20 cellular contexts compared by ENCODE assay signal in genomic region chr19:42487798-42488178, GRCh38. TPM values are rescaled to one million over a fixed set of nuclear protein-coding genes. Genes with fewer than 3 reads are reported as not detected.
DNase-seq lines count a peak whose midpoint lies in the region; ATAC-seq, FAIRE-seq and TF ChIP-seq lines count a peak whose summit lies in the region.
"Had no signal": no experiment of that assay in that cellular context is flagged by ENCODE, and none has a peak within 500 bp of the region (broad histone marks: within the 10 kb centered on the region; RNA-seq: fewer than 3 reads in every experiment).

No MANE protein-coding gene starts in this region.

- ATAC-seq in K562 (no peak), aorta (ENCODE audit: low FRiP score) (no peak)
- ATAC-seq: GM12878 had no signal

- intact Hi-C loops in Calu3 (cut with micrococcal nuclease; ENCODE audit: unreplicated experiment): loop anchor here (2.0 kb wide), 2 partner anchors 37 to 41 kb away; partner anchors contain the start of gene CEACAM1
- intact Hi-C loops in K562 (cut with micrococcal nuclease): no loop called here
- intact Hi-C loops in testis (cut with DNase I; ENCODE audit: low total_unique reads): no loop called here
- intact Hi-C loops in aorta (cut with DNase I): no loop called here

- H3K36me3 ChIP-seq in K562 (ENCODE audit: control insufficient read depth, insufficient read depth, low read length) (no peaks in the 10 kb centered on the region), testis (ENCODE audit: low read depth, missing control alignments) (no peaks in the 10 kb centered on the region), aorta (ENCODE audit: control insufficient read depth in 1 of 2, insufficient read depth in 2 of 2, low read length in 1 of 2) (no peaks in the 10 kb centered on the region)
- H3K36me3 ChIP-seq: BLaER1 had no signal

- no peak overlapping the region for H3K4me2 ChIP-seq in K562 (ENCODE audit: insufficient read depth, low read length)
- H3K4me2 ChIP-seq: BLaER1 had no signal

- peaks cover 31% of the 10 kb centered on the region for H3K4me1 Mint-ChIP-seq in activated naive CD4-positive, alpha-beta T cell treated with anti-CD3 and anti-CD28 coated beads, Interleukin-2, amount 10 ng/mL, durations not matched to agents 7 days and 5 days
- H3K4me1 Mint-ChIP-seq in Calu3 (ENCODE audit: low read depth, unreplicated experiment): peaks cover 26% of the 10 kb centered on the region
- H3K4me1 Mint-ChIP-seq: CD14-positive monocyte had no signal

- TF ChIP-seq CTCF in Calu3 (IDR thresholded peaks at IDR 0.05; ENCODE audit: unreplicated experiment) (no peak), K562 (IDR thresholded peaks at IDR 0.05 in 2 of 3, conservative IDR thresholded peaks at IDR 0.05 in 1 of 3; ENCODE audit: insufficient read depth in 2 of 3, low read depth in 1 of 3, low read length in 3 of 3) (no peak), testis (IDR thresholded peaks at IDR 0.05) (no peak)

- H4K20me1 ChIP-seq in K562 (replicated peaks; ENCODE audit: control insufficient read depth, insufficient read depth, low read length): no peaks in the 10 kb centered on the region
- H4K20me1 ChIP-seq: BLaER1 had no signal

- TF ChIP-seq POLR2A in K562 (conservative IDR thresholded peaks at IDR 0.05) (no peak), testis (IDR thresholded peaks at IDR 0.05) (no peak), H54 (IDR thresholded peaks at IDR 0.05; ENCODE audit: low read depth, low read length) (no peak)

- TF ChIP-seq RAD21 in K562 (CRISPR knock-in tag; conservative IDR thresholded peaks at IDR 0.05 in 1 of 2, IDR thresholded peaks at IDR 0.05 in 1 of 2): no peak

- TF ChIP-seq EP300 in K562 (IDR thresholded peaks at IDR 0.05; ENCODE audit: low read length): no peak

- no peak overlapping the region for H3K4me3 Mint-ChIP-seq in activated naive CD4-positive, alpha-beta T cell treated with anti-CD3 and anti-CD28 coated beads, Interleukin-2, amount 10 ng/mL, durations not matched to agents 7 days and 5 days
- H3K4me3 Mint-ChIP-seq in Calu3 (ENCODE audit: low read depth, unreplicated experiment): no peak overlapping the region
- H3K4me3 Mint-ChIP-seq: CD14-positive monocyte, H9 had no signal

- H3K4me3 ChIP-seq in K562 (no peak overlapping the region), testis (no peak overlapping the region), aorta (ENCODE audit: low read length in 2 of 2) (no peak overlapping the region)
- H3K4me3 ChIP-seq: BLaER1, GM12878 had no signal

- whole genome bisulfite sequencing in K562 (ENCODE audit: insufficient coverage, low coverage, missing lambda C conversion rate): 0% methylated on average over 3 of the region's 3 CpGs
- WGBS in testis, 2 donors: 81 to 82% methylated on average over 3 of the region's 3 CpGs
- WGBS in aorta, 2 donors: 78 to 79% methylated on average over 3 of the region's 3 CpGs

- no peaks in the 10 kb centered on the region for H3K9me3 Mint-ChIP-seq in activated naive CD4-positive, alpha-beta T cell treated with anti-CD3 and anti-CD28 coated beads, Interleukin-2, amount 10 ng/mL, durations not matched to agents 7 days and 5 days
- peaks cover 2% of the 10 kb centered on the region for H3K9me3 Mint-ChIP-seq in Calu3 (ENCODE audit: low read depth, unreplicated experiment)
- H3K9me3 Mint-ChIP-seq: CD14-positive monocyte; CD4-positive, alpha-beta memory T cell had no signal

- DNase-seq in activated naive CD4-positive, alpha-beta T cell treated with anti-CD3 and anti-CD28 coated beads, Interleukin-2, amount 10 ng/mL, durations not matched to agents 7 days and 5 days: no peak
- no peak for DNase-seq in activated naive CD4-positive, alpha-beta T cell (lab: John Stamatoyannopoulos, UW)
- DNase-seq in Calu3: no peak
- DNase-seq in K562 (ENCODE audit: extremely low read depth in 1 of 4, low spot score in 3 of 4): no peak
- DNase-seq in testis: no peak
- no peak for DNase-seq in H54 (ENCODE audit: insufficient read length, low spot score)
- DNase-seq in aorta: no peak
- DNase-seq: 8988T; CD4-positive, alpha-beta memory T cell; DMS 273 treated with DMSO at 0.1 percent for 48 hours; DMS53; EL; GOT3; H9 had no signal

- H3K27me3 ChIP-seq in K562 (ENCODE audit: control insufficient read depth in 2 of 2, insufficient read depth in 2 of 2, low read length in 2 of 2): peaks cover 0 to 3% of the 10 kb centered on the region in 2 experiments; a peak in 2 of 5 replicates
- H3K27me3 ChIP-seq in testis: no peaks in the 10 kb centered on the region
- no peaks in the 10 kb centered on the region for H3K27me3 ChIP-seq in aorta (ENCODE audit: control insufficient read depth in 1 of 2, insufficient read depth in 2 of 2, low read length in 1 of 2)
- H3K27me3 ChIP-seq: BLaER1 had no signal

- H3K9me3 ChIP-seq in K562 (replicated peaks; ENCODE audit: control insufficient read depth, insufficient read depth, low read depth, low read length): no peaks in the 10 kb centered on the region
- H3K9me3 ChIP-seq in testis: no peaks in the 10 kb centered on the region
- H3K9me3 ChIP-seq in aorta (ENCODE audit: control insufficient read depth, low read length): no peaks in the 10 kb centered on the region
- H3K9me3 ChIP-seq: BLaER1 had no signal

- no peak overlapping the region for H3K9ac ChIP-seq in K562 (ENCODE audit: insufficient read depth in 1 of 2, low read depth in 2 of 2, low read length in 2 of 2)
- H3K9ac ChIP-seq: BLaER1 had no signal

- BruUV-seq in Calu3 (replicated peaks; lab: Mats Ljungman, UMichigan) (no TSS peak), K562 (replicated peaks; lab: Mats Ljungman, UMichigan) (no TSS peak)

- POLR2A ChIA-PET in K562 (lab: Yijun Ruan, JAX): interaction anchor here (0.6 kb wide), 1 partner anchor 17 kb away, joined by 3 read pairs; no protein-coding TSS in a partner anchor

- H3K36me3 Mint-ChIP-seq in activated naive CD4-positive, alpha-beta T cell treated with anti-CD3 and anti-CD28 coated beads, Interleukin-2, amount 10 ng/mL, durations not matched to agents 7 days and 5 days: peaks cover 2% of the 10 kb centered on the region
- H3K36me3 Mint-ChIP-seq in Calu3 (ENCODE audit: insufficient read depth, unreplicated experiment): no peaks in the 10 kb centered on the region
- H3K36me3 Mint-ChIP-seq: CD14-positive monocyte; CD4-positive, alpha-beta memory T cell had no signal

- no peaks in the 10 kb centered on the region for H3K79me2 ChIP-seq in K562 (ENCODE audit: control insufficient read depth, insufficient read depth, low read length)

- no peak for FAIRE-seq in K562 (lab: Jason Lieb, UNC)
- no peak for FAIRE-seq in H54 (lab: Jason Lieb, UNC)
- FAIRE-seq: GM12878 had no signal

- no peak overlapping the region for H2AFZ ChIP-seq in K562 (ENCODE audit: low read depth, low read length)

- H3K27ac ChIP-seq in K562 (ENCODE audit: extremely low read depth, low read depth, low read length): no peak overlapping the region
- peak overlapping the region; percentile 4 to 55 for H3K27ac ChIP-seq in testis
- H3K27ac ChIP-seq in aorta (ENCODE audit: low read depth in 1 of 2, low read length in 2 of 2): no peak overlapping the region
- H3K27ac ChIP-seq: BLaER1 had no signal

- H3K27me3 Mint-ChIP-seq in activated naive CD4-positive, alpha-beta T cell treated with anti-CD3 and anti-CD28 coated beads, Interleukin-2, amount 10 ng/mL, durations not matched to agents 7 days and 5 days: no peaks in the 10 kb centered on the region
- H3K27me3 Mint-ChIP-seq in Calu3 (ENCODE audit: unreplicated experiment): no peaks in the 10 kb centered on the region

- CTCF ChIA-PET in activated naive CD4-positive, alpha-beta T cell treated with anti-CD3 and anti-CD28 coated beads, Interleukin-2, amount 10 ng/mL, durations not matched to agents 7 days and 5 days (lab: Charles Lee): interaction anchor here (0.5 to 0.8 kb wide), 2 partner anchors 18 to 37 kb away, joined by 3 read pairs; no protein-coding TSS in a partner anchor
- CTCF ChIA-PET in Calu3 (lab: Charles Lee): interaction anchor here (1.5 kb wide), 1 partner anchor 42 kb away, joined by 4 read pairs; no protein-coding TSS in a partner anchor
- CTCF ChIA-PET in K562 (lab: Yijun Ruan, JAX; ENCODE audit: low intra/inter-chr PET ratio): no interaction called here

- H3K4me1 ChIP-seq in K562 (replicated peaks in 1 of 2; ENCODE audit: control insufficient read depth in 2 of 2, insufficient read depth in 2 of 2, low read length in 2 of 2): no peaks in the 10 kb centered on the region; a peak in 1 of 5 replicates
- H3K4me1 ChIP-seq in testis: peaks cover 8% of the 10 kb centered on the region
- H3K4me1 ChIP-seq in aorta (ENCODE audit: control insufficient read depth in 1 of 2, insufficient read depth in 2 of 2, low read length in 2 of 2): no peaks in the 10 kb centered on the region
- H3K4me1 ChIP-seq: BLaER1 had no signal

- in situ Hi-C loops in K562 (cut with MboI): no loop called here

- H3K27ac Mint-ChIP-seq in activated naive CD4-positive, alpha-beta T cell treated with anti-CD3 and anti-CD28 coated beads, Interleukin-2, amount 10 ng/mL, durations not matched to agents 7 days and 5 days: peak overlapping the region; percentile 24
- H3K27ac Mint-ChIP-seq in Calu3 (ENCODE audit: unreplicated experiment): peak overlapping the region; percentile 16
- H3K27ac Mint-ChIP-seq: CD14-positive monocyte; CD4-positive, alpha-beta memory T cell had no signal

- H3K9me1 ChIP-seq in K562 (ENCODE audit: control insufficient read depth, insufficient read depth, low read length): no peaks in the 10 kb centered on the region

RNA-seq across cellular contexts. Expression of gene CEACAM1, which starts 40.5 kb away (rescaled TPM):
- total RNA-seq in Calu3 (2022) (132 and 159 TPM in 2 replicates), K562 (2014; rRNA removed) (0.05 TPM in 1 of 2 replicates, not detected in the other), K562 (2014; rRNA removed; fragmentation: Illumina TruSeq; extraction: Trizol) (0.11 TPM in 1 of 2 replicates, not detected in the other), K562 (2015; rRNA removed; fragmentation: Illumina TruSeq; extraction: Trizol) (0.04 and 0.15 TPM in 2 replicates), K562 (2021) (0.16 and 0.36 TPM in 2 replicates), testis (10 to 100 TPM; 12.7 to 13.7 TPM), aorta (1 to 10 TPM; 5.1 to 5.2 TPM)
- 0.40 and 0.42 TPM in 2 replicates for total RNA-seq in K562 (2011; cell fraction: chromatin; rRNA removed; ENCODE audit: low replicate concordance)
- total RNA-seq in K562 (2011; cell fraction: nucleolus; rRNA removed): 0.39 and 0.50 TPM in 2 replicates
- 0.69 TPM in 1 of 2 replicates, not detected in the other for total RNA-seq in K562 (2011; cell fraction: nucleoplasm; rRNA removed)
- polyA plus RNA-seq in K562 (2011; rRNA removed) (0.15 TPM in 1 of 2 replicates, not detected in the other), K562 (2014; fragmentation: Illumina TruSeq; extraction: Trizol) (0.12 TPM in 1 of 2 replicates, not detected in the other), K562 (2014; fragmentation: Nextera tagmentation; extraction: Ambion mirVana) (under 1 TPM in 1 of 2 experiments, not detected in 1; 0.10 TPM), K562 (2014; rRNA removed) (0.05 and 0.77 TPM in 2 replicates), testis (ENCODE audit: insufficient read depth, low read depth, low replicate concordance) (6.8 TPM), aorta (1 to 10 TPM in 1 of 2 donors, under 1 TPM in 1; 0.79 to 5.6 TPM)
- polyA plus RNA-seq in K562 (2011; cell fraction: cytosol; rRNA removed): 0.04 TPM in 1 of 2 replicates, not detected in the other
- polyA plus RNA-seq in K562 (2011; cell fraction: nucleus; rRNA removed): 0.28 TPM in 1 of 2 replicates, not detected in the other
- polyA plus RNA-seq in K562 (2012): 0.62 and 2.0 TPM in 2 replicates
- not detected in 2 replicates for polyA minus RNA-seq in K562 (2011; rRNA and poly(A)+ RNA removed)
- polyA minus RNA-seq in K562 (2011; cell fraction: cytosol; rRNA and poly(A)+ RNA removed): 1.2 TPM in 1 of 2 replicates, not detected in the other
- polyA minus RNA-seq in K562 (2011; cell fraction: nucleus; rRNA and poly(A)+ RNA removed): 0.13 TPM in 1 of 2 replicates, not detected in the other
- polyA plus RNA-seq: AG04450 had no signal

RNA-seq across cellular contexts. Expression of gene CXCL17, which starts 45.0 kb away (rescaled TPM):
- total RNA-seq in Calu3 (2022) (3.8 and 4.0 TPM in 2 replicates), K562 (2014; rRNA removed) (not detected in 2 replicates), K562 (2014; rRNA removed; fragmentation: Illumina TruSeq; extraction: Trizol) (not detected in 2 replicates), K562 (2015; rRNA removed; fragmentation: Illumina TruSeq; extraction: Trizol) (not detected in 2 replicates), K562 (2021) (not detected in 2 replicates), testis (not detected), aorta (not detected)
- total RNA-seq in K562 (2011; cell fraction: chromatin; rRNA removed; ENCODE audit: low replicate concordance): not detected in 2 replicates
- not detected in 2 replicates for total RNA-seq in K562 (2011; cell fraction: nucleolus; rRNA removed)
- not detected in 2 replicates for total RNA-seq in K562 (2011; cell fraction: nucleoplasm; rRNA removed)
- polyA plus RNA-seq in K562 (2011; rRNA removed) (not detected in 2 replicates), K562 (2014; fragmentation: Illumina TruSeq; extraction: Trizol) (0.10 TPM in 1 of 2 replicates, not detected in the other), K562 (2014; fragmentation: Nextera tagmentation; extraction: Ambion mirVana) (under 1 TPM in 1 of 2 experiments, not detected in 1; 0.15 TPM), K562 (2014; rRNA removed) (not detected in 2 replicates), testis (ENCODE audit: insufficient read depth, low read depth, low replicate concordance) (not detected), aorta (under 1 TPM; 0.08 to 0.38 TPM)
- polyA plus RNA-seq in K562 (2011; cell fraction: cytosol; rRNA removed): not detected in 2 replicates
- not detected in 2 replicates for polyA plus RNA-seq in K562 (2011; cell fraction: nucleus; rRNA removed)
- 0.14 and 0.19 TPM in 2 replicates for polyA plus RNA-seq in K562 (2012)
- not detected in 2 replicates for polyA minus RNA-seq in K562 (2011; rRNA and poly(A)+ RNA removed)
- not detected in 2 replicates for polyA minus RNA-seq in K562 (2011; cell fraction: cytosol; rRNA and poly(A)+ RNA removed)
- polyA minus RNA-seq in K562 (2011; cell fraction: nucleus; rRNA and poly(A)+ RNA removed): not detected in 2 replicates
- total RNA-seq: A673; CD4-positive, alpha-beta memory T cell; G401; GM12878; H9 had no signal
- polyA plus RNA-seq: AG04450; CD14-positive monocyte; CD4-positive, alpha-beta memory T cell had no signal

Comparison
In these comparisons a context has a peak if more than half of its experiments do, and no peak if none do; other contexts are left out.
1. H3K27ac ChIP-seq: peak in testis (2 of 2); none in K562 (single experiment) and aorta (0 of 2).